Comparison of ENCODE assay signal across 8 cellular contexts in the genomic region with DNA sequence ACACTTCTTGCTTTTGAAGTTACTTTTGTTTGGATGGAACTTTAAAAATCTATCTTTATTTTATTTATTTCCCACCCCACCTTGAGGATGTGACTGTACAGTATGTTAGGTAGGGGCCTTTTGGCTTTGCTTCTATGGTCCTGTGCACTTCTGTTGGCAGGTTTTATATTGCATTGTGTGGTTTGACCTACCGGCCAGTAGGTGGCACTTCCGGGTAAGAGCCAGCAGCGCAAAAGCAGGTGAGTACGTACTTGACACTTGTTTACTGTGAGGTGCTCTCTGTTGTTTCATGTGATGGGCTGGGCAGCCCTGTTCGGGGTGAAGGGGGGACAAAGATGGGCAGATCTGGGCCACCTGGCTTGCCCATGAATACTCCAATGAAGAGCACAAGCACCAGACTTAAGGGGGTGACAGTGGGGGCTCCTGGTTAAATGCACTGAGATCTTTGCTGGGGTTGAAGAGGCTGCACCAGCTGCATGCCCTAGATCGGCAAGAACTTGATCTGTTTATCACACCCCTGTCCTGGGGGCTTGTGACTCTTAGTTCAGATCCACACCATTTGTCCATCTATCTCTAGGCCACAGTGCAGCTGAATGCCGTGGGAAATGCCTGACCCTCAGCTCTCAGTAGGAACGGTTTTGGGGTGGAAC.
DNase-seq lines count a peak whose midpoint lies in the region; ATAC-seq and TF ChIP-seq lines count a peak whose summit lies in the region.

No MANE protein-coding gene starts in this region.

- H3K27me3 Mint-ChIP-seq in activated T-cell treated with anti-CD3 and anti-CD28 coated beads, Interleukin-2, amount 50 U/mL, for 24 hours: no peaks in the 10 kb centered on the region
- H3K27me3 Mint-ChIP-seq in naive thymus-derived CD8-positive, alpha-beta T cell: peaks cover 0 to 3% (median 0%) of the 10 kb centered on the region in 5 donors

- peak; percentile 90 for ATAC-seq in HG02763 (IDR thresholded peaks at IDR 0.05; ENCODE audit: unreplicated experiment)
- ATAC-seq in naive thymus-derived CD8-positive, alpha-beta T cell: no peak
- no peak for ATAC-seq in omental fat pad (ENCODE audit: low FRiP score)

- POLR2A ChIA-PET in naive thymus-derived CD8-positive, alpha-beta T cell (lab: Charles Lee): no interaction called here

- DNase-seq in NCI-H748 (lab: John Stamatoyannopoulos, UW; ENCODE audit: unreplicated experiment): peak; percentile 26
- DNase-seq in NCI-H748 treated with DMSO at 0.1 percent for 48 hours (lab: John Stamatoyannopoulos, UW): no peak
- DNase-seq in NCI-H2171 (lab: John Stamatoyannopoulos, UW): peak; percentile 40
- no peak for DNase-seq in epithelial cell of proximal tubule (ENCODE audit: low read depth)
- DNase-seq in activated T-cell treated with anti-CD3 and anti-CD28 coated beads, Interleukin-2, amount 50 U/mL, for 24 hours: no peak
- no peak for DNase-seq in naive thymus-derived CD8-positive, alpha-beta T cell
- DNase-seq in omental fat pad (ENCODE audit: low spot score): no peak

- H3K27ac Mint-ChIP-seq in activated T-cell treated with anti-CD3 and anti-CD28 coated beads, Interleukin-2, amount 50 U/mL, for 24 hours: no peak overlapping the region
- H3K27ac Mint-ChIP-seq in naive thymus-derived CD8-positive, alpha-beta T cell: no peak overlapping the region

- TF ChIP-seq CTCF in epithelial cell of proximal tubule (conservative IDR thresholded peaks at IDR 0.05; ENCODE audit: low read depth, low read length): peak; percentile 83
- no peak for TF ChIP-seq CTCF in omental fat pad (IDR thresholded peaks at IDR 0.05)

- peaks cover 32% of the 10 kb centered on the region for H3K9me3 Mint-ChIP-seq in activated T-cell treated with anti-CD3 and anti-CD28 coated beads, Interleukin-2, amount 50 U/mL, for 24 hours
- peaks cover 7 to 50% (median 31%) of the 10 kb centered on the region in 9 donors for H3K9me3 Mint-ChIP-seq in naive thymus-derived CD8-positive, alpha-beta T cell

- no peak overlapping the region for H3K4me3 ChIP-seq in epithelial cell of proximal tubule (ENCODE audit: low read depth, low read length)

- H3K36me3 Mint-ChIP-seq in activated T-cell treated with anti-CD3 and anti-CD28 coated beads, Interleukin-2, amount 50 U/mL, for 24 hours (ENCODE audit: low read depth): no peaks in the 10 kb centered on the region
- H3K36me3 Mint-ChIP-seq in naive thymus-derived CD8-positive, alpha-beta T cell: peaks cover 0 to 29% (median 0%) of the 10 kb centered on the region in 3 donors

- H3K4me3 Mint-ChIP-seq in activated T-cell treated with anti-CD3 and anti-CD28 coated beads, Interleukin-2, amount 50 U/mL, for 24 hours: no peak overlapping the region
- H3K4me3 Mint-ChIP-seq in naive thymus-derived CD8-positive, alpha-beta T cell: no peak overlapping the region

- no peaks in the 10 kb centered on the region for H3K4me1 Mint-ChIP-seq in activated T-cell treated with anti-CD3 and anti-CD28 coated beads, Interleukin-2, amount 50 U/mL, for 24 hours (ENCODE audit: low read depth)
- no peaks in the 10 kb centered on the region for H3K4me1 Mint-ChIP-seq in naive thymus-derived CD8-positive, alpha-beta T cell

Comparison
In these comparisons a context has a peak if more than half of its experiments do, and no peak if none do; other contexts are left out.
1. DNase-seq: peak in NCI-H748 (single experiment) and NCI-H2171 (single experiment); none in NCI-H748 treated with DMSO at 0.1 percent for 48 hours (single experiment), epithelial cell of proximal tubule (single experiment), activated T-cell treated with anti-CD3 and anti-CD28 coated beads, Interleukin-2, amount 50 U/mL, for 24 hours (single experiment), naive thymus-derived CD8-positive, alpha-beta T cell (0 of 10) and omental fat pad (single experiment).